ENCODE assay signal across 1 cellular context in genomic region chr3:133578548-133579191, GRCh38.
TF ChIP-seq lines count a peak whose summit lies in the region.

No MANE protein-coding gene starts in this region.

TF ChIP-seq in GM12878, 131 proteins besides CTCF, POLR2A, EP300 and RAD21 (continued from another document):
- TF ChIP-seq ZBTB33 (IDR thresholded peaks at IDR 0.05) (no peak), LARP7 (IDR thresholded peaks at IDR 0.05) (no peak), ZBED1 (IDR thresholded peaks at IDR 0.05; ENCODE audit: borderline replicate concordance) (no peak), SREBF2 (IDR thresholded peaks at IDR 0.05; ENCODE audit: low read length) (no peak), EGR1 (IDR thresholded peaks at IDR 0.05; ENCODE audit: borderline replicate concordance in 1 of 2, low read depth in 2 of 2, low read length in 2 of 2) (no peak), POLR2AphosphoS5 (IDR thresholded peaks at IDR 0.05; ENCODE audit: low read length) (peak; percentile 50; the same call in 1 of the 2 replicates), JUNB (IDR thresholded peaks at IDR 0.05) (no peak), HCFC1 (IDR thresholded peaks at IDR 0.05; ENCODE audit: low read length) (no peak), RAD51 (IDR thresholded peaks at IDR 0.05) (no peak), EZH2 (IDR thresholded peaks at IDR 0.05; ENCODE audit: borderline replicate concordance, control insufficient read depth, low read depth, low read length) (no peak), IKZF1 (conservative IDR thresholded peaks at IDR 0.05) (peak; percentile 42; the same call in 1 of the 2 replicates), PML (IDR thresholded peaks at IDR 0.05; ENCODE audit: low read length) (no peak), STAT1 (conservative IDR thresholded peaks at IDR 0.05) (no peak), GATAD2B (conservative IDR thresholded peaks at IDR 0.05; ENCODE audit: low read depth) (no peak), SMC3 (IDR thresholded peaks at IDR 0.05; ENCODE audit: borderline replicate concordance, low read length) (peak; percentile 43; the same call in 1 of the 2 replicates), YY1 (IDR thresholded peaks at IDR 0.05; ENCODE audit: low read depth, low read length) (no peak), IKZF2 (IDR thresholded peaks at IDR 0.05) (0 out of 4 replicates have a peak, but pooled peaks have one; percentile 27 to 43), PAX8 (IDR thresholded peaks at IDR 0.05) (no peak), DPF2 (IDR thresholded peaks at IDR 0.05) (no peak)
- TF ChIP-seq, protein P1, sequence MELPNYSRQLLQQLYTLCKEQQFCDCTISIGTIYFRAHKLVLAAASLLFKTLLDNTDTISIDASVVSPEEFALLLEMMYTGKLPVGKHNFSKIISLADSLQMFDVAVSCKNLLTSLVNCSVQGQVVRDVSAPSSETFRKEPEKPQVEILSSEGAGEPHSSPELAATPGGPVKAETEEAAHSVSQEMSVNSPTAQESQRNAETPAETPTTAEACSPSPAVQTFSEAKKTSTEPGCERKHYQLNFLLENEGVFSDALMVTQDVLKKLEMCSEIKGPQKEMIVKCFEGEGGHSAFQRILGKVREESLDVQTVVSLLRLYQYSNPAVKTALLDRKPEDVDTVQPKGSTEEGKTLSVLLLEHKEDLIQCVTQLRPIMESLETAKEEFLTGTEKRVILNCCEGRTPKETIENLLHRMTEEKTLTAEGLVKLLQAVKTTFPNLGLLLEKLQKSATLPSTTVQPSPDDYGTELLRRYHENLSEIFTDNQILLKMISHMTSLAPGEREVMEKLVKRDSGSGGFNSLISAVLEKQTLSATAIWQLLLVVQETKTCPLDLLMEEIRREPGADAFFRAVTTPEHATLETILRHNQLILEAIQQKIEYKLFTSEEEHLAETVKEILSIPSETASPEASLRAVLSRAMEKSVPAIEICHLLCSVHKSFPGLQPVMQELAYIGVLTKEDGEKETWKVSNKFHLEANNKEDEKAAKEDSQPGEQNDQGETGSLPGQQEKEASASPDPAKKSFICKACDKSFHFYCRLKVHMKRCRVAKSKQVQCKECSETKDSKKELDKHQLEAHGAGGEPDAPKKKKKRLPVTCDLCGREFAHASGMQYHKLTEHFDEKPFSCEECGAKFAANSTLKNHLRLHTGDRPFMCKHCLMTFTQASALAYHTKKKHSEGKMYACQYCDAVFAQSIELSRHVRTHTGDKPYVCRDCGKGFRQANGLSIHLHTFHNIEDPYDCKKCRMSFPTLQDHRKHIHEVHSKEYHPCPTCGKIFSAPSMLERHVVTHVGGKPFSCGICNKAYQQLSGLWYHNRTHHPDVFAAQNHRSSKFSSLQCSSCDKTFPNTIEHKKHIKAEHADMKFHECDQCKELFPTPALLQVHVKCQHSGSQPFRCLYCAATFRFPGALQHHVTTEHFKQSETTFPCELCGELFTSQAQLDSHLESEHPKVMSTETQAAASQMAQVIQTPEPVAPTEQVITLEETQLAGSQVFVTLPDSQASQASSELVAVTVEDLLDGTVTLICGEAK (IDR thresholded peaks at IDR 0.05; ENCODE audit: borderline replicate concordance) = no peak
- TF ChIP-seq, protein P2, sequence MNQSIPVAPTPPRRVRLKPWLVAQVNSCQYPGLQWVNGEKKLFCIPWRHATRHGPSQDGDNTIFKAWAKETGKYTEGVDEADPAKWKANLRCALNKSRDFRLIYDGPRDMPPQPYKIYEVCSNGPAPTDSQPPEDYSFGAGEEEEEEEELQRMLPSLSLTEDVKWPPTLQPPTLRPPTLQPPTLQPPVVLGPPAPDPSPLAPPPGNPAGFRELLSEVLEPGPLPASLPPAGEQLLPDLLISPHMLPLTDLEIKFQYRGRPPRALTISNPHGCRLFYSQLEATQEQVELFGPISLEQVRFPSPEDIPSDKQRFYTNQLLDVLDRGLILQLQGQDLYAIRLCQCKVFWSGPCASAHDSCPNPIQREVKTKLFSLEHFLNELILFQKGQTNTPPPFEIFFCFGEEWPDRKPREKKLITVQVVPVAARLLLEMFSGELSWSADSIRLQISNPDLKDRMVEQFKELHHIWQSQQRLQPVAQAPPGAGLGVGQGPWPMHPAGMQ (IDR thresholded peaks at IDR 0.05; ENCODE audit: borderline replicate concordance) = no peak
